1 cellular context compared by ENCODE assay signal in the genomic region with DNA sequence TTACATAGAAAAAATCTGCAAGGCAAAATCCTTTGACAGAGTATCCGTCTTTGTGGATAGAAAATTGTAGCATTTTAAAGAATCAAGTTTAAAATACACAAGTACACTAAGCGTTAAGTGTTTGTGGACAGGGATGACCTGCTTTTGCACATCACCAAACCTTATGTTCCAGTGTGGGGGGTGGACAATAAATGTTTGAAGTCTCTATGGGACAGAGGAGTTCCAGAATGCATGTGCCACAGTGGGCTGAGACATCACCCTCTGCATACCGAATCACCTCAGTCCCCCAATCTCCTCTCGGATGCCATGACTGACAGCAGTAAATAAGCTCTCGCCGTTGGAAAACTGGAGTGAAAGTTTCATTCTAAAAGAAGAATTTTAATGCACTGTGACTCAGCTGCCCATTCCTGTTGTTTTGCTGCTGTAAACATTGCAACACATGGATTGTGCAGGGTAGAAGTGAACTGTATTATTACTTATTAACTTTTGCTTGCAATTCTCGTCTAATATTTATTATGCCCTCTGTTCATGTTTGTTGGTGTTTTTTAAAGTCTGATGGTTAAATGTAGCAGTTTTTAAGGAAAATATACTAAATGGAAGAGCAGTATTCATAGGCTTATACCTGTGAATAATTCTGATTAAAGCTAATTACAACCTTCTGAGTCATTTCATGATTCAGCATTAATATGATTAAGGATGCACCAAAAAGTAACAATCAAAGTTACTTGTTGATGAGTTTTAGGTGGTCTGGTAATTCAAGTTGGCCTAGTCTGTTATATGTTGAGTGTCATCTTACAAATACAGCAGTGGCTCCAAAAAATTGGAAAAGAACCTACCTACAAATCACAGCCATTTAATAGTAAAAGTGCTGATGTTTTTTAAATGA.
TF ChIP-seq lines count a peak whose summit lies in the region.

No MANE protein-coding gene starts in this region.

TF ChIP-seq in liver, 16 proteins besides CTCF, POLR2A, EP300 and RAD21 (continued from another document):
- TF ChIP-seq, protein P1, sequence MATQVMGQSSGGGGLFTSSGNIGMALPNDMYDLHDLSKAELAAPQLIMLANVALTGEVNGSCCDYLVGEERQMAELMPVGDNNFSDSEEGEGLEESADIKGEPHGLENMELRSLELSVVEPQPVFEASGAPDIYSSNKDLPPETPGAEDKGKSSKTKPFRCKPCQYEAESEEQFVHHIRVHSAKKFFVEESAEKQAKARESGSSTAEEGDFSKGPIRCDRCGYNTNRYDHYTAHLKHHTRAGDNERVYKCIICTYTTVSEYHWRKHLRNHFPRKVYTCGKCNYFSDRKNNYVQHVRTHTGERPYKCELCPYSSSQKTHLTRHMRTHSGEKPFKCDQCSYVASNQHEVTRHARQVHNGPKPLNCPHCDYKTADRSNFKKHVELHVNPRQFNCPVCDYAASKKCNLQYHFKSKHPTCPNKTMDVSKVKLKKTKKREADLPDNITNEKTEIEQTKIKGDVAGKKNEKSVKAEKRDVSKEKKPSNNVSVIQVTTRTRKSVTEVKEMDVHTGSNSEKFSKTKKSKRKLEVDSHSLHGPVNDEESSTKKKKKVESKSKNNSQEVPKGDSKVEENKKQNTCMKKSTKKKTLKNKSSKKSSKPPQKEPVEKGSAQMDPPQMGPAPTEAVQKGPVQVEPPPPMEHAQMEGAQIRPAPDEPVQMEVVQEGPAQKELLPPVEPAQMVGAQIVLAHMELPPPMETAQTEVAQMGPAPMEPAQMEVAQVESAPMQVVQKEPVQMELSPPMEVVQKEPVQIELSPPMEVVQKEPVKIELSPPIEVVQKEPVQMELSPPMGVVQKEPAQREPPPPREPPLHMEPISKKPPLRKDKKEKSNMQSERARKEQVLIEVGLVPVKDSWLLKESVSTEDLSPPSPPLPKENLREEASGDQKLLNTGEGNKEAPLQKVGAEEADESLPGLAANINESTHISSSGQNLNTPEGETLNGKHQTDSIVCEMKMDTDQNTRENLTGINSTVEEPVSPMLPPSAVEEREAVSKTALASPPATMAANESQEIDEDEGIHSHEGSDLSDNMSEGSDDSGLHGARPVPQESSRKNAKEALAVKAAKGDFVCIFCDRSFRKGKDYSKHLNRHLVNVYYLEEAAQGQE (IDR thresholded peaks at IDR 0.05): peak; percentile 28
- TF ChIP-seq, protein P2, sequence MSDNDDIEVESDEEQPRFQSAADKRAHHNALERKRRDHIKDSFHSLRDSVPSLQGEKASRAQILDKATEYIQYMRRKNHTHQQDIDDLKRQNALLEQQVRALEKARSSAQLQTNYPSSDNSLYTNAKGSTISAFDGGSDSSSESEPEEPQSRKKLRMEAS (IDR thresholded peaks at IDR 0.05): peak; percentile 24
- TF ChIP-seq FOXA2 (IDR thresholded peaks at IDR 0.05) (peak; percentile 84), FOXA1 (IDR thresholded peaks at IDR 0.05) (peak; percentile 73), HNF4A (conservative IDR thresholded peaks at IDR 0.05) (peak; percentile 46 to 55), GABPA (IDR thresholded peaks at IDR 0.05 in 1 of 2, conservative IDR thresholded peaks at IDR 0.05 in 1 of 2) (no peak), YY1 (IDR thresholded peaks at IDR 0.05) (peak; percentile 44), EGR1 (IDR thresholded peaks at IDR 0.05; ENCODE audit: low read depth in 2 of 2) (no peak), SP1 (IDR thresholded peaks at IDR 0.05) (peak; percentile 90), NR2F2 (IDR thresholded peaks at IDR 0.05) (no peak), JUND (IDR thresholded peaks at IDR 0.05) (peak; percentile 51 to 67), TAF1 (conservative IDR thresholded peaks at IDR 0.05) (no peak), RXRA (IDR thresholded peaks at IDR 0.05) (peak; percentile 28 to 50)
- TF ChIP-seq, protein P3, sequence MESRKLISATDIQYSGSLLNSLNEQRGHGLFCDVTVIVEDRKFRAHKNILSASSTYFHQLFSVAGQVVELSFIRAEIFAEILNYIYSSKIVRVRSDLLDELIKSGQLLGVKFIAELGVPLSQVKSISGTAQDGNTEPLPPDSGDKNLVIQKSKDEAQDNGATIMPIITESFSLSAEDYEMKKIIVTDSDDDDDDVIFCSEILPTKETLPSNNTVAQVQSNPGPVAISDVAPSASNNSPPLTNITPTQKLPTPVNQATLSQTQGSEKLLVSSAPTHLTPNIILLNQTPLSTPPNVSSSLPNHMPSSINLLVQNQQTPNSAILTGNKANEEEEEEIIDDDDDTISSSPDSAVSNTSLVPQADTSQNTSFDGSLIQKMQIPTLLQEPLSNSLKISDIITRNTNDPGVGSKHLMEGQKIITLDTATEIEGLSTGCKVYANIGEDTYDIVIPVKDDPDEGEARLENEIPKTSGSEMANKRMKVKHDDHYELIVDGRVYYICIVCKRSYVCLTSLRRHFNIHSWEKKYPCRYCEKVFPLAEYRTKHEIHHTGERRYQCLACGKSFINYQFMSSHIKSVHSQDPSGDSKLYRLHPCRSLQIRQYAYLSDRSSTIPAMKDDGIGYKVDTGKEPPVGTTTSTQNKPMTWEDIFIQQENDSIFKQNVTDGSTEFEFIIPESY (IDR thresholded peaks at IDR 0.05): no peak
- TF ChIP-seq, protein P4, sequence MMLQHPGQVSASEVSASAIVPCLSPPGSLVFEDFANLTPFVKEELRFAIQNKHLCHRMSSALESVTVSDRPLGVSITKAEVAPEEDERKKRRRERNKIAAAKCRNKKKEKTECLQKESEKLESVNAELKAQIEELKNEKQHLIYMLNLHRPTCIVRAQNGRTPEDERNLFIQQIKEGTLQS (IDR thresholded peaks at IDR 0.05): no peak
TF ChIP-seq in liver: peak in this region for 9.
